Comparison of ENCODE assay signal across 13 cellular contexts in genomic region chr3:141782386-141782932, GRCh38. TPM values are rescaled to one million over a fixed set of nuclear protein-coding genes. Genes with fewer than 3 reads are reported as not detected.
DNase-seq lines count a peak whose midpoint lies in the region; ATAC-seq and TF ChIP-seq lines count a peak whose summit lies in the region.
"Had no signal": no experiment of that assay in that cellular context is flagged by ENCODE, and none has a peak within 500 bp of the region (broad histone marks: within the 10 kb centered on the region; RNA-seq: fewer than 3 reads in every experiment).

No MANE protein-coding gene starts in this region.

- H3K4me1 ChIP-seq in HEK293 (ENCODE audit: control insufficient read depth, insufficient read depth, low read length) = no peaks in the 10 kb centered on the region

- no peaks in the 10 kb centered on the region for H3K27me3 ChIP-seq in WERI-Rb-1 (ENCODE audit: insufficient read depth, low read depth, severe bottlenecking)

- H3K36me3 ChIP-seq in HEK293 (ENCODE audit: control insufficient read depth in 2 of 2, insufficient read depth in 1 of 2, low read length in 2 of 2) (no peaks in the 10 kb centered on the region), WERI-Rb-1 (no peaks in the 10 kb centered on the region)

- H3K27ac ChIP-seq in HEK293 (ENCODE audit: extremely low read depth, low read depth, low read length) (no peak overlapping the region), WERI-Rb-1 (no peak overlapping the region)

- DNase-seq in ACHN (peak; percentile 4), WERI-Rb-1 (peak; percentile 21), glomerular endothelial cell (ENCODE audit: extremely low read depth, low read depth, low spot score) (peak; percentile 16), putamen (ENCODE audit: low spot score) (no peak)
- no peak for DNase-seq in activated effector memory CD4-positive, alpha-beta T cell treated with anti-CD3 and anti-CD28 coated beads, Interleukin-2, amount 50 U/mL, for 16 hours
- DNase-seq in stimulated activated CD4-positive, alpha-beta T cell treated with anti-CD3 and anti-CD28 coated beads, Interleukin-1b, Interleukin-23, amount 100 ng/mL, for 48 hours = no peak
- DNase-seq: activated naive CD4-positive, alpha-beta T cell treated with Interleukin-2 at 50 U/mL for 16 hours; GF-D8; Karpas-422; NCI-H2107 had no signal

- ATAC-seq in GM21381 (IDR thresholded peaks at IDR 0.05; ENCODE audit: unreplicated experiment) = no peak
- ATAC-seq: stimulated activated effector memory CD8-positive, alpha-beta T cell treated with anti-CD3 and anti-CD28 coated beads, Interleukin-12 subunit alpha, Interleukin-12 subunit beta, amount 100 ng/mL, for 72 hours had no signal

- CTCF ChIA-PET in HEK293 (lab: Yijun Ruan, JAX) = interaction anchor here (0.6 to 1.7 kb wide), 4 partner anchors 30 to 201 kb away, joined by 3 to 6 read pairs (median 4); no protein-coding TSS in a partner anchor

- POLR2A ChIA-PET in HEK293 (lab: Yijun Ruan, JAX) = no interaction called here

- no peak for TF ChIP-seq CTCF in HEK293 (tag by site-specific recombination; IDR thresholded peaks at IDR 0.05)
- peak; percentile 44; the same call in 1 of the 2 replicates for TF ChIP-seq CTCF in WERI-Rb-1 (IDR thresholded peaks at IDR 0.05; ENCODE audit: low read depth, low read length)

- in situ Hi-C loops in ACHN (cut with HindIII; ENCODE audit: low pct_ligation_motif_present, low pct_unique_long_range_greater_than_20kb, low sequenced_read_pairs) = no loop called here

- no peaks in the 10 kb centered on the region for H3K9me3 ChIP-seq in HEK293 (ENCODE audit: control insufficient read depth, insufficient read depth, low read depth, low read length)
- no peaks in the 10 kb centered on the region for H3K9me3 ChIP-seq in WERI-Rb-1 (ENCODE audit: severe bottlenecking)

- H3K4me3 ChIP-seq in HEK293 (ENCODE audit: low read depth, low read length) (no peak overlapping the region), WERI-Rb-1 (ENCODE audit: low read depth, low read length) (no peak overlapping the region)

TF ChIP-seq in HEK293, 187 proteins besides CTCF, POLR2A, EP300 and RAD21:
- TF ChIP-seq ZNF335 (tag by site-specific recombination; conservative IDR thresholded peaks at IDR 0.05) (no peak), OSR2 (tag by site-specific recombination; IDR thresholded peaks at IDR 0.05) (0 out of 2 replicates have a peak, but pooled peaks have one; percentile 17), EGR2 (tag by site-specific recombination; IDR thresholded peaks at IDR 0.05; ENCODE audit: low read depth) (0 out of 2 replicates have a peak, but pooled peaks have one; percentile 29), ZSCAN23 (tag by site-specific recombination; IDR thresholded peaks at IDR 0.05) (no peak), KLF9 (tag by site-specific recombination; IDR thresholded peaks at IDR 0.05; ENCODE audit: low read depth) (no peak), ZNF280C (tag by site-specific recombination; IDR thresholded peaks at IDR 0.05) (no peak), ZNF138 (tag by site-specific recombination; IDR thresholded peaks at IDR 0.05; ENCODE audit: borderline replicate concordance) (no peak), ZBTB11 (tag by site-specific recombination; conservative IDR thresholded peaks at IDR 0.05; ENCODE audit: low read depth) (no peak), ZNF544 (tag by site-specific recombination; IDR thresholded peaks at IDR 0.05) (no peak), FEZF1 (tag by site-specific recombination; IDR thresholded peaks at IDR 0.05) (no peak), ZNF621 (tag by site-specific recombination; IDR thresholded peaks at IDR 0.05) (no peak), TRIM28 (IDR thresholded peaks at IDR 0.05; ENCODE audit: borderline replicate concordance, low read length) (no peak), ZNF792 (tag by site-specific recombination; IDR thresholded peaks at IDR 0.05) (no peak)

RNA-seq across cellular contexts. Expression of gene GRK7, which starts 19.3 kb away (rescaled TPM):
- not detected in 2 replicates for total RNA-seq in glomerular endothelial cell

RNA-seq across cellular contexts. Expression of gene RNF7, which starts 44.4 kb away (rescaled TPM):
- total RNA-seq in glomerular endothelial cell = 110 and 184 TPM in 2 replicates

Comparison
In these comparisons a context has a peak if more than half of its experiments do, and no peak if none do; other contexts are left out.
1. DNase-seq: peak in ACHN (single experiment), WERI-Rb-1 (single experiment) and glomerular endothelial cell (single experiment); none in activated effector memory CD4-positive, alpha-beta T cell treated with anti-CD3 and anti-CD28 coated beads, Interleukin-2, amount 50 U/mL, for 16 hours (single experiment), stimulated activated CD4-positive, alpha-beta T cell treated with anti-CD3 and anti-CD28 coated beads, Interleukin-1b, Interleukin-23, amount 100 ng/mL, for 48 hours (single experiment) and putamen (single experiment).